In genomic region chr14:38696925-38697324, GRCh38 we compare ENCODE assay signal across 8 cellular contexts.
"Had no signal": no experiment of that assay in that cellular context is flagged by ENCODE, and none has a peak within 500 bp of the region (broad histone marks: within the 10 kb centered on the region; RNA-seq: fewer than 3 reads in every experiment).

No MANE protein-coding gene starts in this region.

- DNase-seq: GDM1, GF-D8 had no signal

- ATAC-seq: GM12878 had no signal

- FAIRE-seq: G401.6, GM12878, GM12891, GM12892, GM18507, GM19239 had no signal

- H3K4me3 ChIP-seq: GM12878 had no signal
